Comparison of ENCODE assay signal across 16 cellular contexts in the genomic region with DNA sequence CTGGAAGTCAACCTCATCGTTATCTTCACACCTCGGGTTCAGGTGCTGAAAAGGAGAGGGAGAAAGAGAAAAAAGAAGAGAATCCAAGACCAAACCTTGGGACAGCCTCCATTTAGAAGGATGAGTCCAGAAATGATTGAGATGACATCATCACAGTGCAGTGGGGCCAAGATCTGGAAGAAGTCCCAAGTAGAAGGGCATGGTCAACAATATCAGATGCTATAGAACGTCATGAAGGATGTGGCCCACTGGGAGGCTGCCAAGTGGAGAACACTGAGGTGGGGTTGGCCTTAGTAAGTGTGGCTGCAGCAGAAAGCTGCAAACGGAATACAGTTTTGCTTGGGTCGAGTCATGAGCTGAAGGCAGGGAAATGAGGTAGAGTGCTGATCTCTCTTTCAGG.
DNase-seq lines count a peak whose midpoint lies in the region; ATAC-seq, FAIRE-seq and TF ChIP-seq lines count a peak whose summit lies in the region.
"Had no signal": no experiment of that assay in that cellular context is flagged by ENCODE, and none has a peak within 500 bp of the region (broad histone marks: within the 10 kb centered on the region; RNA-seq: fewer than 3 reads in every experiment).

No MANE protein-coding gene starts in this region.

- H2BK20ac ChIP-seq in H1 (ENCODE audit: low read length) = no peak overlapping the region

- TF ChIP-seq EP300 in H1 (IDR thresholded peaks at IDR 0.05; ENCODE audit: borderline replicate concordance in 1 of 2, low read depth in 2 of 2, low read length in 2 of 2) = no peak

- H3K4me3 ChIP-seq in GM23248 (no peak overlapping the region), MG63 (no peak overlapping the region), H1 (ENCODE audit: extremely low read depth in 1 of 4, insufficient read depth in 2 of 4, low read depth in 3 of 4, low read length in 4 of 4) (no peak overlapping the region), fibroblast of the aortic adventitia (ENCODE audit: low read depth, low read length) (no peak overlapping the region)
- H3K4me3 ChIP-seq: GM12878 had no signal

- H3K9me3 ChIP-seq in GM23248 (ENCODE audit: low read depth) (no peaks in the 10 kb centered on the region), MG63 (no peaks in the 10 kb centered on the region), H1 (ENCODE audit: insufficient read depth in 2 of 2, low read depth in 1 of 2, low read length in 1 of 2) (no peaks in the 10 kb centered on the region)

- no peak overlapping the region for H3K23ac ChIP-seq in H1 (ENCODE audit: insufficient read length)

- in situ Hi-C loops in GM23248 (cut with MboI) = no loop called here

- no peaks in the 10 kb centered on the region for H3K79me2 ChIP-seq in GM23248 (ENCODE audit: insufficient read depth)
- no peaks in the 10 kb centered on the region for H3K79me2 ChIP-seq in H1 (ENCODE audit: control insufficient read depth in 1 of 2, insufficient read depth in 2 of 2, low read length in 2 of 2)

- no peak overlapping the region for H4K8ac ChIP-seq in H1 (ENCODE audit: extremely low read depth, insufficient read depth, low read length)

- no peak overlapping the region for H4K91ac ChIP-seq in H1 (replicated peaks; ENCODE audit: insufficient read length, low read length)

- H3K4ac ChIP-seq in H1 (replicated peaks; ENCODE audit: insufficient read length, low read depth, low read length) = no peak overlapping the region

- POLR2A ChIA-PET in H1 (lab: Charles Lee; ENCODE audit: partially characterized antibody) = no interaction called here
- POLR2A ChIA-PET in activated CD4-positive, alpha-beta T cell treated with anti-CD3 and anti-CD28 coated beads, Interleukin-2, amount 10 ng/mL, durations not matched to agents 7 days and 5 days (lab: Charles Lee) = no interaction called here

- DNase-seq in GM23248 (peak; percentile 49), MG63 (peak; percentile 7), H1 (ENCODE audit: low read depth in 1 of 2, low spot score in 2 of 2) (no peak), fibroblast of the aortic adventitia (ENCODE audit: low read depth) (peak; percentile 32), NCI-H526 treated with DMSO at 0.1 percent for 48 hours (lab: John Stamatoyannopoulos, UW) (no peak)
- DNase-seq in activated CD8-positive, alpha-beta memory T cell treated with anti-CD3 and anti-CD28 coated beads, Interleukin-2, amount 10 ng/mL, durations not matched to agents 7 days and 5 days = no peak
- no peak for DNase-seq in activated CD4-positive, alpha-beta T cell treated with anti-CD3 and anti-CD28 coated beads, Interleukin-2, amount 10 ng/mL, durations not matched to agents 7 days and 5 days
- DNase-seq: ACHN; C1 segment of cervical spinal cord; Calu3; CD4-positive, alpha-beta T cell; DMS79; HCEC 1CT had no signal

- H4K20me1 ChIP-seq in GM23248 (ENCODE audit: insufficient read depth) (no peaks in the 10 kb centered on the region), H1 (replicated peaks in 1 of 2; ENCODE audit: control insufficient read depth in 1 of 2, insufficient read depth in 2 of 2, low read length in 2 of 2) (no peaks in the 10 kb centered on the region)

- no peak overlapping the region for H4K5ac ChIP-seq in H1 (ENCODE audit: insufficient read length, low read depth, low read length)

- H3K4me3 Mint-ChIP-seq in activated CD8-positive, alpha-beta memory T cell treated with anti-CD3 and anti-CD28 coated beads, Interleukin-2, amount 10 ng/mL, durations not matched to agents 7 days and 5 days = no peak overlapping the region
- no peak overlapping the region for H3K4me3 Mint-ChIP-seq in activated CD4-positive, alpha-beta T cell treated with anti-CD3 and anti-CD28 coated beads, Interleukin-2, amount 10 ng/mL, durations not matched to agents 7 days and 5 days
- H3K4me3 Mint-ChIP-seq: CD4-positive, alpha-beta T cell had no signal

- peaks cover 15% of the 10 kb centered on the region for H3K27me3 Mint-ChIP-seq in activated CD8-positive, alpha-beta memory T cell treated with anti-CD3 and anti-CD28 coated beads, Interleukin-2, amount 10 ng/mL, durations not matched to agents 7 days and 5 days
- peaks cover 8% of the 10 kb centered on the region for H3K27me3 Mint-ChIP-seq in activated CD4-positive, alpha-beta T cell treated with anti-CD3 and anti-CD28 coated beads, Interleukin-2, amount 10 ng/mL, durations not matched to agents 7 days and 5 days

- H2AFZ ChIP-seq in GM23248 (no peak overlapping the region), H1 (ENCODE audit: low read length) (no peak overlapping the region)

- H3K27ac Mint-ChIP-seq in activated CD8-positive, alpha-beta memory T cell treated with anti-CD3 and anti-CD28 coated beads, Interleukin-2, amount 10 ng/mL, durations not matched to agents 7 days and 5 days = no peak overlapping the region
- H3K27ac Mint-ChIP-seq in activated CD4-positive, alpha-beta T cell treated with anti-CD3 and anti-CD28 coated beads, Interleukin-2, amount 10 ng/mL, durations not matched to agents 7 days and 5 days = no peak overlapping the region
- H3K27ac Mint-ChIP-seq: CD4-positive, alpha-beta T cell had no signal

- H3K14ac ChIP-seq in H1 (ENCODE audit: insufficient read length) = no peak overlapping the region

- H3K36me3 Mint-ChIP-seq in activated CD8-positive, alpha-beta memory T cell treated with anti-CD3 and anti-CD28 coated beads, Interleukin-2, amount 10 ng/mL, durations not matched to agents 7 days and 5 days = no peaks in the 10 kb centered on the region
- H3K36me3 Mint-ChIP-seq in activated CD4-positive, alpha-beta T cell treated with anti-CD3 and anti-CD28 coated beads, Interleukin-2, amount 10 ng/mL, durations not matched to agents 7 days and 5 days (ENCODE audit: low read depth) = no peaks in the 10 kb centered on the region

- H3K4me2 ChIP-seq in GM23248 (ENCODE audit: unreplicated experiment) (no peak overlapping the region), H1 (ENCODE audit: insufficient read depth in 1 of 2, low read depth in 2 of 2, low read length in 2 of 2) (no peak overlapping the region)

- H3F3A ChIP-seq in GM23248 (ENCODE audit: insufficient read depth) = peaks cover 10% of the 10 kb centered on the region; the same call in 1 of the 2 replicates

- TF ChIP-seq RAD21 in H1 (IDR thresholded peaks at IDR 0.05 in 1 of 2, conservative IDR thresholded peaks at IDR 0.05 in 1 of 2; ENCODE audit: low read depth in 2 of 2, low read length in 2 of 2) = no peak

- H3K36me3 ChIP-seq in GM23248 (ENCODE audit: low read depth) (no peaks in the 10 kb centered on the region), MG63 (no peaks in the 10 kb centered on the region), H1 (ENCODE audit: control insufficient read depth in 2 of 4, insufficient read depth in 4 of 4, low read length in 3 of 4) (peaks cover 0 to 6% (median 0%) of the 10 kb centered on the region in 4 experiments; a peak in 1 of 8 replicates)

- TF ChIP-seq POLR2A in H1 (IDR thresholded peaks at IDR 0.05; ENCODE audit: control extremely low read depth in 1 of 2, low read depth in 2 of 2, low read length in 2 of 2) = no peak

- H2BK5ac ChIP-seq in H1 (ENCODE audit: low read depth, low read length) = no peak overlapping the region

- 0 out of 2 replicates have a peak overlapping the region, but pooled peaks have one; percentile 24 for H3K18ac ChIP-seq in H1 (ENCODE audit: extremely low read depth, low read length)

- H3K9ac ChIP-seq in GM23248 = no peak overlapping the region
- H3K9ac ChIP-seq in H1 (replicated peaks in 1 of 4; ENCODE audit: extremely low read depth in 1 of 4, low read depth in 3 of 4, low read length in 3 of 4) = no peak overlapping the region

- H2AK5ac ChIP-seq in H1 (ENCODE audit: low read depth, low read length) = no peak overlapping the region

- H3K56ac ChIP-seq in H1 (replicated peaks; ENCODE audit: insufficient read length, low read depth, low read length) = no peak overlapping the region

- CTCF ChIA-PET in H1 (lab: Charles Lee; ENCODE audit: partially characterized antibody) = no interaction called here
- CTCF ChIA-PET in activated CD8-positive, alpha-beta memory T cell treated with anti-CD3 and anti-CD28 coated beads, Interleukin-2, amount 10 ng/mL, durations not matched to agents 7 days and 5 days (lab: Charles Lee) = no interaction called here
- CTCF ChIA-PET in activated CD4-positive, alpha-beta T cell treated with anti-CD3 and anti-CD28 coated beads, Interleukin-2, amount 10 ng/mL, durations not matched to agents 7 days and 5 days (lab: Charles Lee) = interaction anchor here (1.4 kb wide), 1 partner anchor 10 kb away, joined by 5 read pairs; no protein-coding TSS in a partner anchor

- H3K27me3 ChIP-seq in GM23248 (replicated peaks; ENCODE audit: insufficient read depth) = no peaks in the 10 kb centered on the region; the same call in 1 of the 2 replicates
- no peaks in the 10 kb centered on the region for H3K27me3 ChIP-seq in MG63
- no peaks in the 10 kb centered on the region for H3K27me3 ChIP-seq in H1 (replicated peaks in 1 of 4; ENCODE audit: control insufficient read depth in 3 of 4, extremely low read depth in 1 of 4, insufficient read depth in 3 of 4, low read length in 3 of 4)

- WGBS in GM23248 (ENCODE audit: low coverage in 1 of 2, low lambda C conversion rate in 2 of 2, missing lambda C conversion rate in 2 of 2), 2 experiments = 58 to 61% methylated on average over 5 of the region's 5 CpGs
- WGBS in H1 (ENCODE audit: extremely low coverage in 1 of 2, insufficient coverage in 1 of 2, insufficient read length in 1 of 2, insufficient replicate concordance in 2 of 2, low coverage in 1 of 2, low lambda C conversion rate in 2 of 2, missing lambda C conversion rate in 1 of 2), 2 experiments = 91% methylated on average over 5 of the region's 5 CpGs; no CpG with 5 or more reads in 1 of the 2 experiments

- H2BK12ac ChIP-seq in H1 (ENCODE audit: low read depth, low read length) = no peak overlapping the region

- no peak overlapping the region for H2BK15ac ChIP-seq in H1 (ENCODE audit: low read length)

- H3K4me1 Mint-ChIP-seq in activated CD8-positive, alpha-beta memory T cell treated with anti-CD3 and anti-CD28 coated beads, Interleukin-2, amount 10 ng/mL, durations not matched to agents 7 days and 5 days = no peaks in the 10 kb centered on the region
- no peaks in the 10 kb centered on the region for H3K4me1 Mint-ChIP-seq in activated CD4-positive, alpha-beta T cell treated with anti-CD3 and anti-CD28 coated beads, Interleukin-2, amount 10 ng/mL, durations not matched to agents 7 days and 5 days

- H3K4me1 ChIP-seq in GM23248 (ENCODE audit: insufficient read depth) (peaks cover 20% of the 10 kb centered on the region), H1 (replicated peaks in 1 of 4; ENCODE audit: control insufficient read depth in 3 of 4, insufficient read depth in 4 of 4, low read length in 3 of 4) (peaks cover 0 to 12% (median 3%) of the 10 kb centered on the region in 4 experiments; a peak in 2 of 7 replicates)

- no peak for ATAC-seq in activated CD8-positive, alpha-beta memory T cell treated with anti-CD3 and anti-CD28 coated beads, Interleukin-2, amount 10 ng/mL, durations not matched to agents 7 days and 5 days
- ATAC-seq: GM12878 had no signal

- H3K27ac ChIP-seq in GM23248 = no peak overlapping the region
- no peak overlapping the region for H3K27ac ChIP-seq in H1 (ENCODE audit: low read depth, low read length)
- H3K27ac ChIP-seq: HL-60 had no signal

- no peaks in the 10 kb centered on the region; the same call in 1 of the 2 replicates for H3K79me1 ChIP-seq in H1 (ENCODE audit: low read depth, low read length)

- no peak for TF ChIP-seq CTCF in H1 (IDR thresholded peaks at IDR 0.05; ENCODE audit: control extremely low read depth in 1 of 3, insufficient read depth in 1 of 3, low read depth in 1 of 3, low read length in 3 of 3)
- TF ChIP-seq CTCF in fibroblast of the aortic adventitia (IDR thresholded peaks at IDR 0.05; ENCODE audit: insufficient read depth, low read length) = no peak

- H3K23me2 ChIP-seq in H1 (ENCODE audit: low read depth, low read length) = no peaks in the 10 kb centered on the region

- H3K9me2 ChIP-seq in GM23248 (ENCODE audit: insufficient read depth) = no peaks in the 10 kb centered on the region

- H3K9me3 Mint-ChIP-seq in activated CD8-positive, alpha-beta memory T cell treated with anti-CD3 and anti-CD28 coated beads, Interleukin-2, amount 10 ng/mL, durations not matched to agents 7 days and 5 days (ENCODE audit: low read depth) = no peaks in the 10 kb centered on the region
- H3K9me3 Mint-ChIP-seq in activated CD4-positive, alpha-beta T cell treated with anti-CD3 and anti-CD28 coated beads, Interleukin-2, amount 10 ng/mL, durations not matched to agents 7 days and 5 days = no peaks in the 10 kb centered on the region
- H3K9me3 Mint-ChIP-seq: CD4-positive, alpha-beta T cell had no signal

- no peak overlapping the region for H2BK120ac ChIP-seq in H1 (replicated peaks; ENCODE audit: low read depth, low read length)

- FAIRE-seq in H1 (lab: Jason Lieb, UNC) = no peak
- FAIRE-seq: GM12878, GM18507 had no signal

Comparison
In these comparisons a context has a peak if more than half of its experiments do, and no peak if none do; other contexts are left out.
1. DNase-seq: peak in GM23248 (single experiment), MG63 (single experiment) and fibroblast of the aortic adventitia (single experiment); none in H1 (0 of 2), NCI-H526 treated with DMSO at 0.1 percent for 48 hours (single experiment), activated CD8-positive, alpha-beta memory T cell treated with anti-CD3 and anti-CD28 coated beads, Interleukin-2, amount 10 ng/mL, durations not matched to agents 7 days and 5 days (single experiment) and activated CD4-positive, alpha-beta T cell treated with anti-CD3 and anti-CD28 coated beads, Interleukin-2, amount 10 ng/mL, durations not matched to agents 7 days and 5 days (single experiment).